Comparison of ENCODE assay signal across 1 cellular context in the genomic region with DNA sequence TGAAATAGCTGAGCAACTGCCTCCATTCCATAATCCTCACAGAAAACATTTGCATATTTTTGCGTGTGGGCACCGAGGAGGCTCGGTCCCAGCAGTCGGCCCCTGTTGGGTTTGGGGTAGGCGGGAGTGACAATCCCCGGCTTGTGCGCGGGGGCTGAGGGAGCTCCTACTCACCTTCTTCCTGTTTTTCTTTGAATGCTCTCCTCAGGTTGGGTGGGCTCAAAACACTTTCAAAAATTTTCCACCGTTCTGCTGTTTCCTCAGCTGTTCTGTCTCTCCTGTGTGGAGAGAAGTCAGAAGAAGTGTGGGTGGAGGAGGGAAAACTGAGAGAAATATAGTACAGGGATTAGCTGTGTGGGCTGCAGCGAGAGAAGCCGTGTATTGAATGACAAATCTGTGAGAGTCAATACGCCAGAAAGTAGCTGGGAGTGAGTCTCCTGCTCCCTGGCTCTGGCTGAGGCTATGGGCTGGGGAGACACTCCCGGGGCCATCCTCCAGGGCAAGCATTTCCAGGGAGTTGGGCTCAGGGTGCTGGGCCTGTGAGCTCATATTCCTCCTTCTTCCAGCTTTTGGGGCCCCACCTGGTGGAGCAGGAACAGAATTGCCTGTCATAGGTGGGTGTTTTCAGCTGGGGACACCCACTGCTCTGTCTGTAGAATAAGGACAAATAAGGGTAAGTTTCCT.
TF ChIP-seq lines count a peak whose summit lies in the region.

No MANE protein-coding gene starts in this region.

TF ChIP-seq in HepG2, 621 proteins besides CTCF, POLR2A, EP300 and RAD21 (continued from another document):
- TF ChIP-seq, protein P1, sequence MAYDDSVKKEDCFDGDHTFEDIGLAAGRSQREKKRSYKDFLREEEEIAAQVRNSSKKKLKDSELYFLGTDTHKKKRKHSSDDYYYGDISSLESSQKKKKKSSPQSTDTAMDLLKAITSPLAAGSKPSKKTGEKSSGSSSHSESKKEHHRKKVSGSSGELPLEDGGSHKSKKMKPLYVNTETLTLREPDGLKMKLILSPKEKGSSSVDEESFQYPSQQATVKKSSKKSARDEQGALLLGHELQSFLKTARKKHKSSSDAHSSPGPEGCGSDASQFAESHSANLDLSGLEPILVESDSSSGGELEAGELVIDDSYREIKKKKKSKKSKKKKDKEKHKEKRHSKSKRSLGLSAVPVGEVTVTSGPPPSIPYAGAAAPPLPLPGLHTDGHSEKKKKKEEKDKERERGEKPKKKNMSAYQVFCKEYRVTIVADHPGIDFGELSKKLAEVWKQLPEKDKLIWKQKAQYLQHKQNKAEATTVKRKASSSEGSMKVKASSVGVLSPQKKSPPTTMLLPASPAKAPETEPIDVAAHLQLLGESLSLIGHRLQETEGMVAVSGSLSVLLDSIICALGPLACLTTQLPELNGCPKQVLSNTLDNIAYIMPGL (CRISPR knock-in tag; IDR thresholded peaks at IDR 0.05; ENCODE audit: borderline replicate concordance in 1 of 2, low read depth in 1 of 2) = peak in 1 of 2 experiments; percentile 37; a peak in 2 of 4 replicates
- TF ChIP-seq LCORL (IDR thresholded peaks at IDR 0.05) (no peak), LCORL (CRISPR knock-in tag; IDR thresholded peaks at IDR 0.05) (0 out of 2 replicates have a peak, but pooled peaks have one; percentile 20), SMARCE1 (IDR thresholded peaks at IDR 0.05; ENCODE audit: borderline replicate concordance) (no peak), ZKSCAN1 (IDR thresholded peaks at IDR 0.05; ENCODE audit: low read length) (0 out of 2 replicates have a peak, but pooled peaks have one; percentile 11), RXRB (CRISPR knock-in tag; IDR thresholded peaks at IDR 0.05; ENCODE audit: borderline replicate concordance) (peak; percentile 45; the same call in 1 of the 2 replicates), ZNF777 (CRISPR knock-in tag; IDR thresholded peaks at IDR 0.05) (no peak), TAF1 (CRISPR knock-in tag; IDR thresholded peaks at IDR 0.05) (0 out of 2 replicates have a peak, but pooled peaks have one; percentile 15), ZSCAN9 (CRISPR knock-in tag; IDR thresholded peaks at IDR 0.05; ENCODE audit: borderline replicate concordance) (0 out of 2 replicates have a peak, but pooled peaks have one; percentile 31), ZMYM4 (CRISPR knock-in tag; IDR thresholded peaks at IDR 0.05) (peak; percentile 46; the same call in 1 of the 2 replicates), THAP11 (CRISPR knock-in tag; IDR thresholded peaks at IDR 0.05) (0 out of 2 replicates have a peak, but pooled peaks have one; percentile 14), SALL1 (CRISPR knock-in tag; IDR thresholded peaks at IDR 0.05) (peak; percentile 62; the same call in 1 of the 2 replicates), ZNF335 (CRISPR knock-in tag; IDR thresholded peaks at IDR 0.05) (peak; percentile 44; the same call in 1 of the 2 replicates), CREM (IDR thresholded peaks at IDR 0.05) (no peak), CREM (CRISPR knock-in tag; IDR thresholded peaks at IDR 0.05) (no peak), ZNF121 (CRISPR knock-in tag; IDR thresholded peaks at IDR 0.05) (peak; percentile 36; the same call in 1 of the 2 replicates), ZNF501 (CRISPR knock-in tag; IDR thresholded peaks at IDR 0.05) (peak; percentile 38; the same call in 1 of the 2 replicates), ZNF598 (CRISPR knock-in tag; IDR thresholded peaks at IDR 0.05; ENCODE audit: borderline replicate concordance) (0 out of 2 replicates have a peak, but pooled peaks have one; percentile 48), STAG1 (CRISPR knock-in tag; IDR thresholded peaks at IDR 0.05) (peak; percentile 93), NR2F6 (IDR thresholded peaks at IDR 0.05) (no peak), NR2F6 (CRISPR knock-in tag; IDR thresholded peaks at IDR 0.05) (peak; percentile 8; the same call in 1 of the 2 replicates)
- TF ChIP-seq, protein P2, sequence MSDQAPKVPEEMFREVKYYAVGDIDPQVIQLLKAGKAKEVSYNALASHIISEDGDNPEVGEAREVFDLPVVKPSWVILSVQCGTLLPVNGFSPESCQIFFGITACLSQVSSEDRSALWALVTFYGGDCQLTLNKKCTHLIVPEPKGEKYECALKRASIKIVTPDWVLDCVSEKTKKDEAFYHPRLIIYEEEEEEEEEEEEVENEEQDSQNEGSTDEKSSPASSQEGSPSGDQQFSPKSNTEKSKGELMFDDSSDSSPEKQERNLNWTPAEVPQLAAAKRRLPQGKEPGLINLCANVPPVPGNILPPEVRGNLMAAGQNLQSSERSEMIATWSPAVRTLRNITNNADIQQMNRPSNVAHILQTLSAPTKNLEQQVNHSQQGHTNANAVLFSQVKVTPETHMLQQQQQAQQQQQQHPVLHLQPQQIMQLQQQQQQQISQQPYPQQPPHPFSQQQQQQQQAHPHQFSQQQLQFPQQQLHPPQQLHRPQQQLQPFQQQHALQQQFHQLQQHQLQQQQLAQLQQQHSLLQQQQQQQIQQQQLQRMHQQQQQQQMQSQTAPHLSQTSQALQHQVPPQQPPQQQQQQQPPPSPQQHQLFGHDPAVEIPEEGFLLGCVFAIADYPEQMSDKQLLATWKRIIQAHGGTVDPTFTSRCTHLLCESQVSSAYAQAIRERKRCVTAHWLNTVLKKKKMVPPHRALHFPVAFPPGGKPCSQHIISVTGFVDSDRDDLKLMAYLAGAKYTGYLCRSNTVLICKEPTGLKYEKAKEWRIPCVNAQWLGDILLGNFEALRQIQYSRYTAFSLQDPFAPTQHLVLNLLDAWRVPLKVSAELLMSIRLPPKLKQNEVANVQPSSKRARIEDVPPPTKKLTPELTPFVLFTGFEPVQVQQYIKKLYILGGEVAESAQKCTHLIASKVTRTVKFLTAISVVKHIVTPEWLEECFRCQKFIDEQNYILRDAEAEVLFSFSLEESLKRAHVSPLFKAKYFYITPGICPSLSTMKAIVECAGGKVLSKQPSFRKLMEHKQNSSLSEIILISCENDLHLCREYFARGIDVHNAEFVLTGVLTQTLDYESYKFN (CRISPR knock-in tag; conservative IDR thresholded peaks at IDR 0.05) = 0 out of 2 replicates have a peak, but pooled peaks have one; percentile 13
- TF ChIP-seq, protein P3, sequence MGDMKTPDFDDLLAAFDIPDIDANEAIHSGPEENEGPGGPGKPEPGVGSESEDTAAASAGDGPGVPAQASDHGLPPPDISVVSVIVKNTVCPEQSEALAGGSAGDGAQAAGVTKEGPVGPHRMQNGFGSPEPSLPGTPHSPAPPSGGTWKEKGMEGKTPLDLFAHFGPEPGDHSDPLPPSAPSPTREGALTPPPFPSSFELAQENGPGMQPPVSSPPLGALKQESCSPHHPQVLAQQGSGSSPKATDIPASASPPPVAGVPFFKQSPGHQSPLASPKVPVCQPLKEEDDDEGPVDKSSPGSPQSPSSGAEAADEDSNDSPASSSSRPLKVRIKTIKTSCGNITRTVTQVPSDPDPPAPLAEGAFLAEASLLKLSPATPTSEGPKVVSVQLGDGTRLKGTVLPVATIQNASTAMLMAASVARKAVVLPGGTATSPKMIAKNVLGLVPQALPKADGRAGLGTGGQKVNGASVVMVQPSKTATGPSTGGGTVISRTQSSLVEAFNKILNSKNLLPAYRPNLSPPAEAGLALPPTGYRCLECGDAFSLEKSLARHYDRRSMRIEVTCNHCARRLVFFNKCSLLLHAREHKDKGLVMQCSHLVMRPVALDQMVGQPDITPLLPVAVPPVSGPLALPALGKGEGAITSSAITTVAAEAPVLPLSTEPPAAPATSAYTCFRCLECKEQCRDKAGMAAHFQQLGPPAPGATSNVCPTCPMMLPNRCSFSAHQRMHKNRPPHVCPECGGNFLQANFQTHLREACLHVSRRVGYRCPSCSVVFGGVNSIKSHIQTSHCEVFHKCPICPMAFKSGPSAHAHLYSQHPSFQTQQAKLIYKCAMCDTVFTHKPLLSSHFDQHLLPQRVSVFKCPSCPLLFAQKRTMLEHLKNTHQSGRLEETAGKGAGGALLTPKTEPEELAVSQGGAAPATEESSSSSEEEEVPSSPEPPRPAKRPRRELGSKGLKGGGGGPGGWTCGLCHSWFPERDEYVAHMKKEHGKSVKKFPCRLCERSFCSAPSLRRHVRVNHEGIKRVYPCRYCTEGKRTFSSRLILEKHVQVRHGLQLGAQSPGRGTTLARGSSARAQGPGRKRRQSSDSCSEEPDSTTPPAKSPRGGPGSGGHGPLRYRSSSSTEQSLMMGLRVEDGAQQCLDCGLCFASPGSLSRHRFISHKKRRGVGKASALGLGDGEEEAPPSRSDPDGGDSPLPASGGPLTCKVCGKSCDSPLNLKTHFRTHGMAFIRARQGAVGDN (CRISPR knock-in tag; IDR thresholded peaks at IDR 0.05) = peak; percentile 33; the same call in 1 of the 2 replicates
- TF ChIP-seq, protein P4, sequence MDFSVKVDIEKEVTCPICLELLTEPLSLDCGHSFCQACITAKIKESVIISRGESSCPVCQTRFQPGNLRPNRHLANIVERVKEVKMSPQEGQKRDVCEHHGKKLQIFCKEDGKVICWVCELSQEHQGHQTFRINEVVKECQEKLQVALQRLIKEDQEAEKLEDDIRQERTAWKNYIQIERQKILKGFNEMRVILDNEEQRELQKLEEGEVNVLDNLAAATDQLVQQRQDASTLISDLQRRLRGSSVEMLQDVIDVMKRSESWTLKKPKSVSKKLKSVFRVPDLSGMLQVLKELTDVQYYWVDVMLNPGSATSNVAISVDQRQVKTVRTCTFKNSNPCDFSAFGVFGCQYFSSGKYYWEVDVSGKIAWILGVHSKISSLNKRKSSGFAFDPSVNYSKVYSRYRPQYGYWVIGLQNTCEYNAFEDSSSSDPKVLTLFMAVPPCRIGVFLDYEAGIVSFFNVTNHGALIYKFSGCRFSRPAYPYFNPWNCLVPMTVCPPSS (IDR thresholded peaks at IDR 0.05) = no peak
- TF ChIP-seq, protein P5, sequence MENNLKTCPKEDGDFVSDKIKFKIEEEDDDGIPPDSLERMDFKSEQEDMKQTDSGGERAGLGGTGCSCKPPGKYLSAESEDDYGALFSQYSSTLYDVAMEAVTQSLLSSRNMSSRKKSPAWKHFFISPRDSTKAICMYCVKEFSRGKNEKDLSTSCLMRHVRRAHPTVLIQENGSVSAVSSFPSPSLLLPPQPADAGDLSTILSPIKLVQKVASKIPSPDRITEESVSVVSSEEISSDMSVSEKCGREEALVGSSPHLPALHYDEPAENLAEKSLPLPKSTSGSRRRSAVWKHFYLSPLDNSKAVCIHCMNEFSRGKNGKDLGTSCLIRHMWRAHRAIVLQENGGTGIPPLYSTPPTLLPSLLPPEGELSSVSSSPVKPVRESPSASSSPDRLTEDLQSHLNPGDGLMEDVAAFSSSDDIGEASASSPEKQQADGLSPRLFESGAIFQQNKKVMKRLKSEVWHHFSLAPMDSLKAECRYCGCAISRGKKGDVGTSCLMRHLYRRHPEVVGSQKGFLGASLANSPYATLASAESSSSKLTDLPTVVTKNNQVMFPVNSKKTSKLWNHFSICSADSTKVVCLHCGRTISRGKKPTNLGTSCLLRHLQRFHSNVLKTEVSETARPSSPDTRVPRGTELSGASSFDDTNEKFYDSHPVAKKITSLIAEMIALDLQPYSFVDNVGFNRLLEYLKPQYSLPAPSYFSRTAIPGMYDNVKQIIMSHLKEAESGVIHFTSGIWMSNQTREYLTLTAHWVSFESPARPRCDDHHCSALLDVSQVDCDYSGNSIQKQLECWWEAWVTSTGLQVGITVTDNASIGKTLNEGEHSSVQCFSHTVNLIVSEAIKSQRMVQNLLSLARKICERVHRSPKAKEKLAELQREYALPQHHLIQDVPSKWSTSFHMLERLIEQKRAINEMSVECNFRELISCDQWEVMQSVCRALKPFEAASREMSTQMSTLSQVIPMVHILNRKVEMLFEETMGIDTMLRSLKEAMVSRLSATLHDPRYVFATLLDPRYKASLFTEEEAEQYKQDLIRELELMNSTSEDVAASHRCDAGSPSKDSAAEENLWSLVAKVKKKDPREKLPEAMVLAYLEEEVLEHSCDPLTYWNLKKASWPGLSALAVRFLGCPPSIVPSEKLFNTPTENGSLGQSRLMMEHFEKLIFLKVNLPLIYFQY (CRISPR knock-in tag; IDR thresholded peaks at IDR 0.05; ENCODE audit: borderline replicate concordance) = 0 out of 2 replicates have a peak, but pooled peaks have one; percentile 32
